Comparison of ENCODE assay signal across 15 cellular contexts in the genomic region with DNA sequence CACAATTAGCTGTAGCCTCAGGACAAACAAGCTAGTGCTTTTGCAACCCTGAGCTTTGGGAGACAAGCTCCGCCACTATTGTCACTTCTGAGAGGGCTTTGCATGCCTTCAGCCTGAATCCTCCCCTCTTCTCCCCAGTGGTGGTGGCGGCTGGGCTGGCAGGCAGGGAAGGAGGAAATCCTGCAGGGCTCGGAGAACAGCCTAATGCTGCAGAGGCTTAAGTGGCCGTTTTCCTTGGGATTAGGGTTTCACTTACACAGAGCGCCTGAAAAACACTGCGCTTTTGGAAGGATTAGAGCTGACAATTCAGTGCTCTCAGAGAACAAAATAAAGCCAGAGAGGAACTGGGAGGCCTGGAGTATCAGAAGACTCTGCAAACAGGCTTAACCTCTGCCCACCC.
"Had no signal": no experiment of that assay in that cellular context is flagged by ENCODE, and none has a peak within 500 bp of the region (broad histone marks: within the 10 kb centered on the region; RNA-seq: fewer than 3 reads in every experiment).

No MANE protein-coding gene starts in this region.

- H3K4me3 ChIP-seq: dorsolateral prefrontal cortex, gastrocnemius medialis, right atrium auricular region, upper lobe of left lung had no signal

- H3K4me1 ChIP-seq: gastrocnemius medialis, right atrium auricular region, upper lobe of left lung had no signal

- DNase-seq: activated CD4-positive, alpha-beta T cell treated with anti-CD3 and anti-CD28 coated beads for 36 hours; activated CD4-positive, alpha-beta T cell treated with anti-CD3 and anti-CD28 coated beads, Interleukin-2, amount 50 U/mL, for 48 hours; activated naive CD4-positive, alpha-beta T cell treated with anti-CD3 and anti-CD28 coated beads for 36 hours; activated naive CD8-positive, alpha-beta T cell treated with anti-CD3 and anti-CD28 coated beads, Interleukin-2, amount 50 U/mL, for 24 hours; activated T-cell treated with anti-CD3 and anti-CD28 coated beads, Interleukin-2, amount 50 U/mL, for 1 hour; anterior cingulate cortex; caudate nucleus; dorsolateral prefrontal cortex; gastrocnemius medialis; kidney; nephron progenitor cell; upper lobe of left lung had no signal

- H3K27me3 ChIP-seq: right atrium auricular region, upper lobe of left lung had no signal

- H3K27ac ChIP-seq: dorsolateral prefrontal cortex, gastrocnemius medialis, right atrium auricular region, upper lobe of left lung had no signal

- ATAC-seq: activated CD4-positive, alpha-beta T cell treated with anti-CD3 and anti-CD28 coated beads for 36 hours; activated naive CD8-positive, alpha-beta T cell treated with anti-CD3 and anti-CD28 coated beads, Interleukin-2, amount 50 U/mL, for 24 hours; activated T-helper 17 cell treated with anti-CD3 and anti-CD28 coated beads, Interleukin-2, amount 50 U/mL, for 72 hours; gastrocnemius medialis; left lobe of liver had no signal

- H3K36me3 ChIP-seq: gastrocnemius medialis, right atrium auricular region, upper lobe of left lung had no signal

- H3K9me3 ChIP-seq: gastrocnemius medialis, right atrium auricular region, upper lobe of left lung had no signal
